In the genomic region with DNA sequence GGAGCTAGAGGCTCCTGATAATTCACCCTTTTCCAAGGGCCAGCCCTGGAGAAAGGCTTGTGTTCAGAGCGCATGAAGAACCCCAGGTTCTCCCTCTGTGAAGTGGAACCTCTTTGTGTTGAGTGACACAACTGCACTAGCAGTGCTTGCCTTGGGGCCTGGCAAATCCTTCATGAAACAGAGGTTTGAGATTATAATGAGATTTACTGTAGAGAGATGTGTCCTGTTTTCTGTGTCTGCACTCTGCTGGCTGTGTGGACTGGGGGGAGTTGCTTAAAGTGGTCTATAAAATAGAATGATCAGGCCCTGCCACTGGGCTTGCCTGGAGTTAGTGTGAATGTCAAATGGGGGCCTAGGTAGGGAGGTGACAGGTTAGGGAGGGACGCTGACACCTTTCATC, we compare ENCODE assay signal across 22 cellular contexts. TPM values are rescaled to one million over a fixed set of nuclear protein-coding genes. Genes with fewer than 3 reads are reported as not detected.
DNase-seq lines count a peak whose midpoint lies in the region; ATAC-seq and TF ChIP-seq lines count a peak whose summit lies in the region.
"Had no signal": no experiment of that assay in that cellular context is flagged by ENCODE, and none has a peak within 500 bp of the region (broad histone marks: within the 10 kb centered on the region; RNA-seq: fewer than 3 reads in every experiment).

No MANE protein-coding gene starts in this region.

- H3K4me2 ChIP-seq in Loucy (ENCODE audit: low read depth, low read length, poor library complexity, severe bottlenecking) (no peak overlapping the region), osteoblast (ENCODE audit: insufficient read depth, low read length) (no peak overlapping the region)
- H3K4me2 ChIP-seq: PC-9 had no signal

- H3K9me3 ChIP-seq in Loucy (ENCODE audit: insufficient read depth, low read depth, low read length) (no peaks in the 10 kb centered on the region), osteoblast (ENCODE audit: low read depth, low read length) (no peaks in the 10 kb centered on the region)
- H3K9me3 ChIP-seq: breast epithelium, HAP-1 had no signal

- no peaks in the 10 kb centered on the region for H3K36me3 ChIP-seq in Loucy (ENCODE audit: insufficient read depth, low read length)
- no peaks in the 10 kb centered on the region for H3K36me3 ChIP-seq in osteoblast (ENCODE audit: insufficient read depth, low read length)
- H3K36me3 ChIP-seq: breast epithelium, HAP-1 had no signal

- CTCF ChIA-PET in activated CD8-positive, alpha-beta memory T cell treated with anti-CD3 and anti-CD28 coated beads, Interleukin-2, amount 10 ng/mL, durations not matched to agents 7 days and 5 days (lab: Charles Lee): interaction anchor here (1.3 to 4.4 kb wide), 2 partner anchors 17 to 31 kb away, joined by 3 to 22 read pairs; no protein-coding TSS in a partner anchor

- peaks cover 86% of the 10 kb centered on the region for H3K4me1 Mint-ChIP-seq in activated CD8-positive, alpha-beta memory T cell treated with anti-CD3 and anti-CD28 coated beads, Interleukin-2, amount 10 ng/mL, durations not matched to agents 7 days and 5 days
- peaks cover 75% of the 10 kb centered on the region for H3K4me1 Mint-ChIP-seq in activated naive CD8-positive, alpha-beta T cell treated with anti-CD3 and anti-CD28 coated beads, Interleukin-2, amount 10 ng/mL, durations not matched to agents 7 days and 5 days

- no peak overlapping the region for H3K4me3 ChIP-seq in Loucy (ENCODE audit: low read length, poor library complexity, severe bottlenecking)
- no peak overlapping the region for H3K4me3 ChIP-seq in osteoblast (ENCODE audit: insufficient read depth, low read length)
- H3K4me3 ChIP-seq: breast epithelium, HAP-1, PC-9 had no signal

- H3K27ac ChIP-seq in osteoblast (ENCODE audit: low read depth, low read length): no peak overlapping the region
- H3K27ac ChIP-seq: breast epithelium, PC-9 had no signal

- POLR2A ChIA-PET in activated naive CD8-positive, alpha-beta T cell treated with anti-CD3 and anti-CD28 coated beads, Interleukin-2, amount 10 ng/mL, durations not matched to agents 7 days and 5 days (lab: Charles Lee): interaction anchor here (0.6 to 4.0 kb wide), 5 partner anchors 10 to 355 kb away, joined by 3 to 14 read pairs (median 4); a partner anchor contains a TSS

- H3K4me1 ChIP-seq in Loucy (ENCODE audit: insufficient read depth, low read length, poor library complexity, severe bottlenecking) (peaks cover 61% of the 10 kb centered on the region), osteoblast (ENCODE audit: insufficient read depth, low read length) (peaks cover 19% of the 10 kb centered on the region)
- H3K4me1 ChIP-seq: breast epithelium, HAP-1 had no signal

- no peak for DNase-seq in activated CD8-positive, alpha-beta memory T cell treated with anti-CD3 and anti-CD28 coated beads, Interleukin-2, amount 10 ng/mL, durations not matched to agents 7 days and 5 days
- no peak for DNase-seq in activated CD8-positive, alpha-beta memory T cell treated with anti-CD3 and anti-CD28 coated beads for 24 hours
- DNase-seq in activated naive CD8-positive, alpha-beta T cell treated with anti-CD3 and anti-CD28 coated beads, Interleukin-2, amount 10 ng/mL, durations not matched to agents 7 days and 5 days: no peak
- DNase-seq in osteoblast (ENCODE audit: insufficient read length, low spot score, missing footprints) (no peak), T1000 (lab: John Stamatoyannopoulos, UW) (no peak), NCI-H128 (lab: John Stamatoyannopoulos, UW; ENCODE audit: unreplicated experiment) (no peak)
- DNase-seq: activated CD8-positive, alpha-beta memory T cell treated with anti-CD3 and anti-CD28 coated beads, Interleukin-2, amount 50 U/mL, for 4 hours; dermis blood vessel endothelial cell; DMS79; MM.1S; NCI-H146; NCI-H2171 treated with DMSO at 0.1 percent for 48 hours; PC-9; SIG-M5; small intestine; stimulated activated CD4-positive, alpha-beta T cell treated with anti-CD3 and anti-CD28 coated beads, Interleukin-2, amount 100 ng/mL, for 48 hours; substantia nigra; T-helper 9 cell had no signal

- H3K4me3 Mint-ChIP-seq in activated CD8-positive, alpha-beta memory T cell treated with anti-CD3 and anti-CD28 coated beads, Interleukin-2, amount 10 ng/mL, durations not matched to agents 7 days and 5 days: no peak overlapping the region
- H3K4me3 Mint-ChIP-seq in activated naive CD8-positive, alpha-beta T cell treated with anti-CD3 and anti-CD28 coated beads, Interleukin-2, amount 10 ng/mL, durations not matched to agents 7 days and 5 days: peak overlapping the region; percentile 14

- H3K27ac Mint-ChIP-seq in activated CD8-positive, alpha-beta memory T cell treated with anti-CD3 and anti-CD28 coated beads, Interleukin-2, amount 10 ng/mL, durations not matched to agents 7 days and 5 days: peak overlapping the region; percentile 12
- H3K27ac Mint-ChIP-seq in activated naive CD8-positive, alpha-beta T cell treated with anti-CD3 and anti-CD28 coated beads, Interleukin-2, amount 10 ng/mL, durations not matched to agents 7 days and 5 days: peak overlapping the region; percentile 80

- H4K20me1 ChIP-seq in Loucy (ENCODE audit: insufficient read depth, low read length, poor library complexity, severe bottlenecking) (no peaks in the 10 kb centered on the region), osteoblast (ENCODE audit: insufficient read depth, low read length) (no peaks in the 10 kb centered on the region)

- no peaks in the 10 kb centered on the region for H3K36me3 Mint-ChIP-seq in activated CD8-positive, alpha-beta memory T cell treated with anti-CD3 and anti-CD28 coated beads, Interleukin-2, amount 10 ng/mL, durations not matched to agents 7 days and 5 days
- H3K36me3 Mint-ChIP-seq in activated naive CD8-positive, alpha-beta T cell treated with anti-CD3 and anti-CD28 coated beads, Interleukin-2, amount 10 ng/mL, durations not matched to agents 7 days and 5 days: peaks cover 9% of the 10 kb centered on the region

- peaks cover 6% of the 10 kb centered on the region; the same call in 1 of the 2 replicates for H3F3A ChIP-seq in Loucy (ENCODE audit: low read depth)

- ATAC-seq in activated CD8-positive, alpha-beta memory T cell treated with anti-CD3 and anti-CD28 coated beads, Interleukin-2, amount 10 ng/mL, durations not matched to agents 7 days and 5 days: no peak
- ATAC-seq in activated naive CD8-positive, alpha-beta T cell treated with anti-CD3 and anti-CD28 coated beads, Interleukin-2, amount 10 ng/mL, durations not matched to agents 7 days and 5 days (ENCODE audit: low read depth): no peak
- no peak for ATAC-seq in GM18519 (IDR thresholded peaks at IDR 0.05; ENCODE audit: low FRiP score, unreplicated experiment)

- TF ChIP-seq CTCF in Loucy (conservative IDR thresholded peaks at IDR 0.05; ENCODE audit: low read length): no peak
- no peak for TF ChIP-seq CTCF in osteoblast (IDR thresholded peaks at IDR 0.05; ENCODE audit: extremely low read depth, low read depth, low read length)

- H3K27me3 ChIP-seq in Loucy (ENCODE audit: insufficient read depth, low read length, poor library complexity, severe bottlenecking) (no peaks in the 10 kb centered on the region), osteoblast (ENCODE audit: insufficient read depth, low read length) (no peaks in the 10 kb centered on the region)
- H3K27me3 ChIP-seq: breast epithelium had no signal

- no peaks in the 10 kb centered on the region for H3K27me3 Mint-ChIP-seq in activated CD8-positive, alpha-beta memory T cell treated with anti-CD3 and anti-CD28 coated beads, Interleukin-2, amount 10 ng/mL, durations not matched to agents 7 days and 5 days
- no peaks in the 10 kb centered on the region for H3K27me3 Mint-ChIP-seq in activated naive CD8-positive, alpha-beta T cell treated with anti-CD3 and anti-CD28 coated beads, Interleukin-2, amount 10 ng/mL, durations not matched to agents 7 days and 5 days

- 0 out of 2 replicates have a peak overlapping the region, but pooled peaks have one; percentile 4 for H2AFZ ChIP-seq in Loucy (ENCODE audit: low read length)
- H2AFZ ChIP-seq in osteoblast (ENCODE audit: low read length): peak overlapping the region; percentile 47
- H2AFZ ChIP-seq: PC-9 had no signal

- H3K9me3 Mint-ChIP-seq in activated CD8-positive, alpha-beta memory T cell treated with anti-CD3 and anti-CD28 coated beads, Interleukin-2, amount 10 ng/mL, durations not matched to agents 7 days and 5 days (ENCODE audit: low read depth): no peaks in the 10 kb centered on the region
- no peaks in the 10 kb centered on the region for H3K9me3 Mint-ChIP-seq in activated naive CD8-positive, alpha-beta T cell treated with anti-CD3 and anti-CD28 coated beads, Interleukin-2, amount 10 ng/mL, durations not matched to agents 7 days and 5 days

- no peaks in the 10 kb centered on the region for H3K9me2 ChIP-seq in Loucy (replicated peaks; ENCODE audit: low read depth, low read length)

- H3K9ac ChIP-seq in Loucy (ENCODE audit: low read depth, low read length, poor library complexity, severe bottlenecking): no peak overlapping the region

- H3K79me2 ChIP-seq in Loucy (ENCODE audit: insufficient read depth, low read length): no peaks in the 10 kb centered on the region
- no peaks in the 10 kb centered on the region for H3K79me2 ChIP-seq in osteoblast (ENCODE audit: insufficient read depth, low read length)

RNA-seq across cellular contexts. Expression of a gene that starts 11.5 kb away (rescaled TPM):
- 100 to 1,000 TPM; 294 to 370 TPM for total RNA-seq in activated CD8-positive, alpha-beta memory T cell treated with anti-CD3 and anti-CD28 coated beads, Interleukin-2, amount 10 ng/mL, durations not matched to agents 7 days and 5 days
- total RNA-seq in activated naive CD8-positive, alpha-beta T cell treated with anti-CD3 and anti-CD28 coated beads, Interleukin-2, amount 10 ng/mL, durations not matched to agents 7 days and 5 days: 100 to 1,000 TPM; 215 to 246 TPM
- 11.2 and 12.7 TPM in 2 replicates for total RNA-seq in osteoblast

Comparison
In these comparisons a context has a peak if more than half of its experiments do, and no peak if none do; other contexts are left out.
1. RNA of a gene that starts 11.5 kb away (total RNA-seq): 294 to 370 TPM in activated CD8-positive, alpha-beta memory T cell treated with anti-CD3 and anti-CD28 coated beads, Interleukin-2, amount 10 ng/mL, durations not matched to agents 7 days and 5 days and 215 to 246 TPM in activated naive CD8-positive, alpha-beta T cell treated with anti-CD3 and anti-CD28 coated beads, Interleukin-2, amount 10 ng/mL, durations not matched to agents 7 days and 5 days; 11.2 to 12.7 TPM in osteoblast; every median in the first group is over 10 times any median in the second.